Comparison of ENCODE assay signal across 14 cellular contexts in genomic region chr1:104018922-104019674, GRCh38.
"Had no signal": no experiment of that assay in that cellular context is flagged by ENCODE, and none has a peak within 500 bp of the region (broad histone marks: within the 10 kb centered on the region; RNA-seq: fewer than 3 reads in every experiment).

No MANE protein-coding gene starts in this region.

- H3K4me3 ChIP-seq: coronary artery, lower lobe of right lung, sigmoid colon, spleen, stomach, testis had no signal

- H3K27ac Mint-ChIP-seq: activated naive CD8-positive, alpha-beta T cell treated with anti-CD3 and anti-CD28 coated beads for 36 hours; activated T-helper 1 cell treated with anti-CD3 and anti-CD28 coated beads, Interleukin-12 subunit alpha, Interleukin-12 subunit beta, Interleukin-2, Interleukin-4 antibody, amounts not matched to agents 30 ng/mL and 10 ng/mL and 1 ng/mL, durations not matched to agents 14 hours and 24 hours and 36 hours had no signal

- H3K4me1 ChIP-seq: foreskin keratinocyte, lower lobe of right lung, sigmoid colon, spleen, stomach, testis had no signal

- H3K36me3 ChIP-seq: brain microvascular endothelial cell, lower lobe of right lung, sigmoid colon, spleen, stomach had no signal

- ATAC-seq: activated CD4-positive, CD25-positive, alpha-beta regulatory T cell treated with anti-CD3 and anti-CD28 coated beads, Interleukin-2, amount 50 U/mL, for 24 hours; foreskin keratinocyte; left cardiac atrium had no signal

- H3K4me3 Mint-ChIP-seq: activated naive CD8-positive, alpha-beta T cell treated with anti-CD3 and anti-CD28 coated beads for 36 hours; activated T-helper 1 cell treated with anti-CD3 and anti-CD28 coated beads, Interleukin-12 subunit alpha, Interleukin-12 subunit beta, Interleukin-2, Interleukin-4 antibody, amounts not matched to agents 30 ng/mL and 10 ng/mL and 1 ng/mL, durations not matched to agents 14 hours and 24 hours and 36 hours; central memory CD8-positive, alpha-beta T cell had no signal

- H3K27ac ChIP-seq: brain microvascular endothelial cell, coronary artery, foreskin keratinocyte, lower lobe of right lung, sigmoid colon, spleen, stomach, testis had no signal

- H3K27me3 ChIP-seq: brain microvascular endothelial cell, foreskin keratinocyte, sigmoid colon, spleen, stomach, testis had no signal

- H3K36me3 Mint-ChIP-seq: activated naive CD8-positive, alpha-beta T cell treated with anti-CD3 and anti-CD28 coated beads for 36 hours had no signal

- DNase-seq: activated naive CD8-positive, alpha-beta T cell treated with anti-CD3 and anti-CD28 coated beads for 36 hours; brain microvascular endothelial cell; foreskin keratinocyte; left cardiac atrium; lower lobe of right lung; midbrain; sigmoid colon; spleen; stomach; testis had no signal

- H3K9me3 ChIP-seq: lower lobe of right lung, testis had no signal

- H3K27me3 Mint-ChIP-seq: activated naive CD8-positive, alpha-beta T cell treated with anti-CD3 and anti-CD28 coated beads for 36 hours; central memory CD8-positive, alpha-beta T cell had no signal

- H3K4me1 Mint-ChIP-seq: activated naive CD8-positive, alpha-beta T cell treated with anti-CD3 and anti-CD28 coated beads for 36 hours; central memory CD8-positive, alpha-beta T cell had no signal
